ENCODE assay signal across 26 cellular contexts in the genomic region with DNA sequence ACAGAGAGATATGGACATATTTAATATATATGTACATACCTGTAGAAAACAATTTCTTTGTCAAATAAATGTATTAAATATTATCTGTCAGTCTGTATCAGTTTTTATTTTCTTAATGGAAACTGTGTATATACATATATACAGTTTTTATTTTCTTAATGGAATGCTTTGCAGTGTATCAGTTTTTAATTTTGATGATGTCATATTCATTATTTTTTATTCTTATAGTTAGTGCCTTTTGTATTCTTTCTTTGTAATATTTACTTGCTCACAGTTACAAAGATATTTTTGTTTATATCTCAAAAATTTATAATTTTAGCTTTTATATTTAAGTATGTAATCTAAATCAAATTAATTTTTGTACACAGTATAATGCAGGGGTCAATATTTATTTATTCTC. TPM values are rescaled to one million over a fixed set of nuclear protein-coding genes. Genes with fewer than 3 reads are reported as not detected.
"Had no signal": no experiment of that assay in that cellular context is flagged by ENCODE, and none has a peak within 500 bp of the region (broad histone marks: within the 10 kb centered on the region; RNA-seq: fewer than 3 reads in every experiment).

No MANE protein-coding gene starts in this region.

- H3K27ac ChIP-seq: HL-60 had no signal

- H3K9me3 ChIP-seq: SK-N-SH had no signal

- H3K9ac ChIP-seq: SK-N-SH had no signal

- DNase-seq: KBM-7, MV-4-11, NCI-H1048, NCI-H1105, NCI-H1417 treated with DMSO at 0.1 percent for 48 hours, NCI-H146, NCI-H1694 treated with DMSO at 0.1 percent for 48 hours, NCI-H1930, NCI-H2081 treated with DMSO at 0.1 percent for 48 hours, NCI-H2171, NCI-H226, NCI-H446, NCI-H510A, NCI-H524 treated with DMSO at 0.1 percent for 48 hours, NCI-H69, NCI-H774, RPMI8226, SHP77, SK-N-SH, SW 1271 had no signal

- FAIRE-seq: HTR-8/SVneo, RCC 7860 had no signal

- H3K4me2 ChIP-seq: SK-N-SH had no signal

RNA-seq across cellular contexts. Expression of a gene that starts 20.6 kb away (rescaled TPM):
- total RNA-seq: LHCN-M2, MCF 10A, SK-MEL-5 had no signal
- polyA plus RNA-seq: SK-N-SH had no signal
